In genomic region chr2:763766-764525, GRCh38 we compare ENCODE assay signal across 22 cellular contexts.
DNase-seq lines count a peak whose midpoint lies in the region; ATAC-seq, FAIRE-seq and TF ChIP-seq lines count a peak whose summit lies in the region.
"Had no signal": no experiment of that assay in that cellular context is flagged by ENCODE, and none has a peak within 500 bp of the region (broad histone marks: within the 10 kb centered on the region; RNA-seq: fewer than 3 reads in every experiment).

No MANE protein-coding gene starts in this region.

- POLR2A ChIA-PET in HepG2 (lab: Yijun Ruan, JAX): no interaction called here

- ATAC-seq in HepG2 (peak; percentile 35; the same call in 2 of the 3 replicates), right lobe of liver (no peak)
- ATAC-seq: gastrocnemius medialis, lower lobe of right lung had no signal

- H3K4me2 ChIP-seq in HepG2 (ENCODE audit: low read depth, low read length): no peak overlapping the region
- H3K4me2 ChIP-seq: A549 had no signal

- H3K9me3 ChIP-seq in HepG2 (ENCODE audit: low read length) (no peaks in the 10 kb centered on the region), right lobe of liver (no peaks in the 10 kb centered on the region)
- H3K9me3 ChIP-seq: A549, gastrocnemius medialis, lower lobe of right lung, uterus had no signal

- H3K36me3 ChIP-seq in HepG2 (replicated peaks in 1 of 2; ENCODE audit: control insufficient read depth in 1 of 2, insufficient read depth in 2 of 2, low read length in 2 of 2): no peaks in the 10 kb centered on the region
- no peaks in the 10 kb centered on the region for H3K36me3 ChIP-seq in right lobe of liver
- H3K36me3 ChIP-seq: gastrocnemius medialis, lower lobe of right lung, uterus had no signal

- TF ChIP-seq EP300 in HepG2 (IDR thresholded peaks at IDR 0.05; ENCODE audit: low read depth in 2 of 2, low read length in 2 of 2) (no peak), HepG2 (CRISPR knock-in tag; IDR thresholded peaks at IDR 0.05; ENCODE audit: borderline replicate concordance) (no peak)

- TF ChIP-seq CTCF in HepG2 (CRISPR knock-in tag; IDR thresholded peaks at IDR 0.05) (no peak), right lobe of liver (IDR thresholded peaks at IDR 0.05) (no peak), foreskin fibroblast (IDR thresholded peaks at IDR 0.05; ENCODE audit: low read depth, low read length) (no peak), GM13977 (IDR thresholded peaks at IDR 0.05; ENCODE audit: extremely low read depth, insufficient read depth, missing control alignments) (no peak)

- CTCF ChIA-PET in HepG2 (lab: Yijun Ruan, JAX; ENCODE audit: low intra/inter-chr PET ratio, low total read pairs): no interaction called here

- FAIRE-seq in HepG2 (lab: Jason Lieb, UNC): no peak
- FAIRE-seq: A549, islet of Langerhans had no signal

- no peak overlapping the region for H3K4me3 ChIP-seq in HepG2 (replicated peaks in 1 of 3; ENCODE audit: insufficient read depth in 1 of 3, low read depth in 2 of 3, low read length in 3 of 3)
- no peak overlapping the region for H3K4me3 ChIP-seq in right lobe of liver
- no peak overlapping the region for H3K4me3 ChIP-seq in foreskin fibroblast (ENCODE audit: low read depth in 1 of 2, low read length in 2 of 2)
- H3K4me3 ChIP-seq: A549, dorsolateral prefrontal cortex, gastrocnemius medialis, lower lobe of right lung, uterus had no signal

- no TSS peak for BruUV-seq in HepG2 (replicated peaks; lab: Mats Ljungman, UMichigan)

- no peaks in the 10 kb centered on the region for H3K79me2 ChIP-seq in HepG2 (ENCODE audit: insufficient read depth, low read length)

- 30% methylated on average over 16 of the region's 16 CpGs for WGBS in HepG2 (ENCODE audit: low lambda C conversion rate)
- WGBS in right lobe of liver (ENCODE audit: insufficient coverage, low coverage, low lambda C conversion rate, missing lambda C conversion rate): 61% methylated on average over 4 of the region's 16 CpGs

- H3K9ac ChIP-seq in HepG2 (ENCODE audit: insufficient read depth, low read depth, low read length): no peak overlapping the region

- no peak for TF ChIP-seq POLR2A in HepG2 (IDR thresholded peaks at IDR 0.05; ENCODE audit: insufficient read depth in 1 of 2, low read depth in 2 of 2, low read length in 2 of 2)
- TF ChIP-seq POLR2A in right lobe of liver (IDR thresholded peaks at IDR 0.05): no peak

- in situ Hi-C loops in HepG2 (cut with HindIII; ENCODE audit: extremely low pct_ligation_motif_present, low pct_unique_long_range_greater_than_20kb): no loop called here
- in situ Hi-C loops in GM13977 (cut with MboI; ENCODE audit: low pct_unique_long_range_greater_than_20kb, low sequenced_read_pairs, unreplicated experiment): no loop called here

- H4K20me1 ChIP-seq in HepG2 (ENCODE audit: insufficient read depth, low read length): no peaks in the 10 kb centered on the region

- H2AFZ ChIP-seq in HepG2 (ENCODE audit: low read length): no peak overlapping the region

- peaks cover 2 to 47% of the 10 kb centered on the region in 2 experiments; a peak in 4 of 5 replicates for H3K27me3 ChIP-seq in HepG2 (ENCODE audit: control insufficient read depth in 1 of 2, insufficient read depth in 2 of 2, low read length in 2 of 2)
- H3K27me3 ChIP-seq in right lobe of liver: no peaks in the 10 kb centered on the region
- H3K27me3 ChIP-seq: dorsolateral prefrontal cortex, gastrocnemius medialis, uterus had no signal

- no peak for TF ChIP-seq RAD21 in HepG2 (CRISPR knock-in tag; IDR thresholded peaks at IDR 0.05)

- DNase-seq in HepG2 (ENCODE audit: low spot score) (no peak), right lobe of liver (no peak), RPMI7951 (ENCODE audit: low read depth) (peak; percentile 89), foreskin fibroblast (peak; percentile 2 to 12), SIG-M5 treated with dmso at 0.1 percent for 504 hours (lab: John Stamatoyannopoulos, UW; ENCODE audit: unreplicated experiment) (no peak), GM13977 (ENCODE audit: low spot score) (no peak), SK-N-DZ (ENCODE audit: low spot score) (no peak)
- DNase-seq in activated CD8-positive, alpha-beta memory T cell treated with anti-CD3 and anti-CD28 coated beads, Interleukin-2, amount 50 U/mL, for 48 hours: no peak
- DNase-seq: activated CD4-positive, alpha-beta T cell treated with anti-CD3 and anti-CD28 coated beads, Interleukin-2, amount 50 U/mL, for 1 hour; activated CD8-positive, alpha-beta memory T cell treated with anti-CD3 and anti-CD28 coated beads, Interleukin-2, amount 50 U/mL, for 4 hours; activated gamma-delta T cell treated with Interleukin-2 at 50 U/mL for 16 hours; gastrocnemius medialis; hypothalamus; lower lobe of right lung; NCI-H1436 treated with DMSO at 0.1 percent for 48 hours; NCI-H526 treated with DMSO at 0.1 percent for 48 hours; SHP77 treated with DMSO at 0.1 percent for 48 hours; uterus had no signal

- no peak overlapping the region for H3K27ac ChIP-seq in HepG2 (ENCODE audit: extremely low read length, insufficient read depth, low read length)
- no peak overlapping the region for H3K27ac ChIP-seq in right lobe of liver
- H3K27ac ChIP-seq: A549, C4-2B, dorsolateral prefrontal cortex, gastrocnemius medialis, lower lobe of right lung, uterus had no signal

- intact Hi-C loops in HepG2 (cut with micrococcal nuclease; ENCODE audit: unreplicated experiment) (no loop called here), right lobe of liver (cut with DNase I) (no loop called here)

- H3K4me1 ChIP-seq in HepG2 (ENCODE audit: insufficient read depth, low read length) (no peaks in the 10 kb centered on the region), right lobe of liver (no peaks in the 10 kb centered on the region)
- H3K4me1 ChIP-seq: A549, gastrocnemius medialis, lower lobe of right lung, uterus had no signal

TF ChIP-seq in HepG2, 621 proteins besides CTCF, POLR2A, EP300 and RAD21:
- TF ChIP-seq ZNF660 (CRISPR knock-in tag; IDR thresholded peaks at IDR 0.05; ENCODE audit: borderline replicate concordance, low read depth) (no peak), ZNF530 (CRISPR knock-in tag; IDR thresholded peaks at IDR 0.05; ENCODE audit: low read depth) (no peak), CBX1 (IDR thresholded peaks at IDR 0.05; ENCODE audit: low read depth) (no peak), IRX3 (CRISPR knock-in tag; IDR thresholded peaks at IDR 0.05; ENCODE audit: borderline replicate concordance, low read depth) (no peak), TFDP1 (CRISPR knock-in tag; IDR thresholded peaks at IDR 0.05; ENCODE audit: borderline replicate concordance) (no peak)
- TF ChIP-seq, protein P1, sequence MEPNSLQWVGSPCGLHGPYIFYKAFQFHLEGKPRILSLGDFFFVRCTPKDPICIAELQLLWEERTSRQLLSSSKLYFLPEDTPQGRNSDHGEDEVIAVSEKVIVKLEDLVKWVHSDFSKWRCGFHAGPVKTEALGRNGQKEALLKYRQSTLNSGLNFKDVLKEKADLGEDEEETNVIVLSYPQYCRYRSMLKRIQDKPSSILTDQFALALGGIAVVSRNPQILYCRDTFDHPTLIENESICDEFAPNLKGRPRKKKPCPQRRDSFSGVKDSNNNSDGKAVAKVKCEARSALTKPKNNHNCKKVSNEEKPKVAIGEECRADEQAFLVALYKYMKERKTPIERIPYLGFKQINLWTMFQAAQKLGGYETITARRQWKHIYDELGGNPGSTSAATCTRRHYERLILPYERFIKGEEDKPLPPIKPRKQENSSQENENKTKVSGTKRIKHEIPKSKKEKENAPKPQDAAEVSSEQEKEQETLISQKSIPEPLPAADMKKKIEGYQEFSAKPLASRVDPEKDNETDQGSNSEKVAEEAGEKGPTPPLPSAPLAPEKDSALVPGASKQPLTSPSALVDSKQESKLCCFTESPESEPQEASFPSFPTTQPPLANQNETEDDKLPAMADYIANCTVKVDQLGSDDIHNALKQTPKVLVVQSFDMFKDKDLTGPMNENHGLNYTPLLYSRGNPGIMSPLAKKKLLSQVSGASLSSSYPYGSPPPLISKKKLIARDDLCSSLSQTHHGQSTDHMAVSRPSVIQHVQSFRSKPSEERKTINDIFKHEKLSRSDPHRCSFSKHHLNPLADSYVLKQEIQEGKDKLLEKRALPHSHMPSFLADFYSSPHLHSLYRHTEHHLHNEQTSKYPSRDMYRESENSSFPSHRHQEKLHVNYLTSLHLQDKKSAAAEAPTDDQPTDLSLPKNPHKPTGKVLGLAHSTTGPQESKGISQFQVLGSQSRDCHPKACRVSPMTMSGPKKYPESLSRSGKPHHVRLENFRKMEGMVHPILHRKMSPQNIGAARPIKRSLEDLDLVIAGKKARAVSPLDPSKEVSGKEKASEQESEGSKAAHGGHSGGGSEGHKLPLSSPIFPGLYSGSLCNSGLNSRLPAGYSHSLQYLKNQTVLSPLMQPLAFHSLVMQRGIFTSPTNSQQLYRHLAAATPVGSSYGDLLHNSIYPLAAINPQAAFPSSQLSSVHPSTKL (CRISPR knock-in tag; IDR thresholded peaks at IDR 0.05): no peak

Comparison
In these comparisons a context has a peak if more than half of its experiments do, and no peak if none do; other contexts are left out.
1. DNase-seq: peak in RPMI7951 (single experiment) and foreskin fibroblast (2 of 2); none in HepG2 (single experiment), right lobe of liver (0 of 3), SIG-M5 treated with dmso at 0.1 percent for 504 hours (single experiment), GM13977 (single experiment), SK-N-DZ (single experiment) and activated CD8-positive, alpha-beta memory T cell treated with anti-CD3 and anti-CD28 coated beads, Interleukin-2, amount 50 U/mL, for 48 hours (single experiment).